ENCODE assay signal across 8 cellular contexts in the genomic region with DNA sequence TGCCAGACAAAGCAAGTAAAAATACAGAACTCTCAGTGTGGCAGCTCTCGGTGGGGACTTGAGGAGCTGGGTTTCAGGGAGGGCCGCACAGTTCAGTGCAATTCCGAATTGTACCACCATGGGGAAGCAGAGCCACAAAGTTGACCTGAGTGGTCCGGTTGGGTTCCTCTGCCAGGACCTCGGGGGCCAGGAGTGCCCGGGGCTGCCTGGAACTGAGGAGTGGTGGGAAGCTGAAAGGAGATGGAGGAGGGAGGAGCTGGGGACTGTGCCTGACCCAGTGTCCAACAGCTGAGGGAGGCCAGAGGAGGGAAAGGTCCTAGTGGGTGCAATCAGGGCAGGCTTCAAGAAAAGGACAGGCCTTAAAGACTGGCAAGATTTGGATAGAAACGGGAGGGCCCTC. TPM values are rescaled to one million over a fixed set of nuclear protein-coding genes. Genes with fewer than 3 reads are reported as not detected.
DNase-seq lines count a peak whose midpoint lies in the region; ATAC-seq and TF ChIP-seq lines count a peak whose summit lies in the region.

No MANE protein-coding gene starts in this region.

- CTCF ChIA-PET in activated B cell treated with CpG ODN at 0.5 μM for 24 hours (lab: Charles Lee): interaction anchor here (0.9 to 2.3 kb wide), 7 partner anchors 8 to 164 kb away, joined by 3 to 15 read pairs (median 3); no protein-coding TSS in a partner anchor

- H3K27me3 ChIP-seq in H9 (ENCODE audit: insufficient read depth, low read length): no peaks in the 10 kb centered on the region

- H3K27ac ChIP-seq in H9 (ENCODE audit: insufficient read length, low read depth, low read length): no peak overlapping the region
- H3K27ac ChIP-seq in substantia nigra (ENCODE audit: low read depth, low read length, poor library complexity, severe bottlenecking): no peak overlapping the region

- no peaks in the 10 kb centered on the region for H3K4me1 ChIP-seq in H9 (ENCODE audit: insufficient read depth, low read length)

- H3K9me3 ChIP-seq in H9 (ENCODE audit: control insufficient read depth, low read depth, low read length): no peaks in the 10 kb centered on the region

- no CpG with 5 or more reads among the region's 7 CpGs for WGBS in H9 (ENCODE audit: extremely low coverage, insufficient read length, low lambda C conversion rate)

- H3K56ac ChIP-seq in H9 (ENCODE audit: insufficient read length, low read depth, low read length): no peak overlapping the region

- H3K9ac ChIP-seq in H9 (ENCODE audit: extremely low read depth, insufficient read length, low read length): no peak overlapping the region

- DNase-seq in DMS53 treated with DMSO at 0.1 percent for 48 hours (lab: John Stamatoyannopoulos, UW; ENCODE audit: unreplicated experiment): peak; percentile 17
- peak; percentile 87 for DNase-seq in H9
- DNase-seq in NCI-H2107 (lab: John Stamatoyannopoulos, UW): peak; percentile 43
- DNase-seq in activated B cell treated with CpG ODN at 0.5 μM for 24 hours: peak; percentile 24
- DNase-seq in endothelial cell (ENCODE audit: low spot score): peak; percentile 86
- DNase-seq in memory B cell (ENCODE audit: low spot score in 2 of 2): peak; percentile 35
- DNase-seq in substantia nigra (lab: John Stamatoyannopoulos, UW): peak in 46 of 49 donors; percentile 3 to 74 (median 52)

- POLR2A ChIA-PET in activated B cell treated with CpG ODN at 0.5 μM for 24 hours (lab: Charles Lee): no interaction called here

- TF ChIP-seq CTCF in H9 (conservative IDR thresholded peaks at IDR 0.05) (peak; percentile 85), activated B cell treated with CpG ODN at 0.5 μM for 24 hours (IDR thresholded peaks at IDR 0.05) (no peak), endothelial cell (IDR thresholded peaks at IDR 0.05; ENCODE audit: unreplicated experiment) (peak; percentile 89)

- H3K36me3 Mint-ChIP-seq in H9 (ENCODE audit: insufficient read depth in 1 of 3, low read depth in 3 of 3) (peaks cover 0 to 2% (median 0%) of the 10 kb centered on the region in 3 experiments; a peak in 1 of 7 replicates), activated B cell treated with CpG ODN at 0.5 μM for 24 hours (ENCODE audit: low read depth) (no peaks in the 10 kb centered on the region), endothelial cell (ENCODE audit: low read depth, unreplicated experiment) (no peaks in the 10 kb centered on the region), memory B cell (no peaks in the 10 kb centered on the region)

- no peak overlapping the region for H2BK12ac ChIP-seq in H9 (ENCODE audit: insufficient read length, low read depth, low read length)

- no peak overlapping the region for H3K4ac ChIP-seq in H9 (ENCODE audit: low read depth, low read length)

- H3K9me3 Mint-ChIP-seq in H9 (peaks cover 2 to 3% of the 10 kb centered on the region in 2 experiments; a peak in 2 of 5 replicates), activated B cell treated with CpG ODN at 0.5 μM for 24 hours (no peaks in the 10 kb centered on the region), endothelial cell (ENCODE audit: unreplicated experiment) (no peaks in the 10 kb centered on the region), memory B cell (no peaks in the 10 kb centered on the region)

- H3K14ac ChIP-seq in H9 (ENCODE audit: insufficient read depth, low read length): no peak overlapping the region

- H3K4me1 Mint-ChIP-seq in H9 (peaks cover 8 to 13% of the 10 kb centered on the region in 2 experiments), activated B cell treated with CpG ODN at 0.5 μM for 24 hours (no peaks in the 10 kb centered on the region), endothelial cell (ENCODE audit: unreplicated experiment) (peaks cover 8% of the 10 kb centered on the region), memory B cell (peaks cover 4% of the 10 kb centered on the region)

- H3K4me3 Mint-ChIP-seq in H9 (peak overlapping the region in 1 of 2 experiments; percentile 40; a peak in 2 of 5 replicates), activated B cell treated with CpG ODN at 0.5 μM for 24 hours (no peak overlapping the region), endothelial cell (ENCODE audit: unreplicated experiment) (no peak overlapping the region), memory B cell (no peak overlapping the region)

- no peak overlapping the region for H2BK5ac ChIP-seq in H9 (ENCODE audit: insufficient read length, low read length)

- H3K79me2 ChIP-seq in H9 (ENCODE audit: insufficient read depth, low read length): no peaks in the 10 kb centered on the region

- H4K20me1 ChIP-seq in H9 (ENCODE audit: control insufficient read depth, insufficient read depth, insufficient read length): no peaks in the 10 kb centered on the region

- H4K91ac ChIP-seq in H9 (ENCODE audit: insufficient read length, low read depth, low read length): no peak overlapping the region

- H3T11ph ChIP-seq in H9 (ENCODE audit: low read length): no peak overlapping the region

- H3K27ac Mint-ChIP-seq in H9 (no peak overlapping the region), activated B cell treated with CpG ODN at 0.5 μM for 24 hours (no peak overlapping the region), endothelial cell (ENCODE audit: unreplicated experiment) (no peak overlapping the region), memory B cell (no peak overlapping the region)

- no peak overlapping the region for H3K4me2 ChIP-seq in H9 (ENCODE audit: insufficient read depth, insufficient read length, low read length)

- no peak overlapping the region for H4K8ac ChIP-seq in H9 (replicated peaks; ENCODE audit: insufficient read length, low read depth, low read length)

- H3K18ac ChIP-seq in H9 (ENCODE audit: insufficient read length, low read depth, low read length): no peak overlapping the region

- no peaks in the 10 kb centered on the region for H3K23me2 ChIP-seq in H9 (ENCODE audit: insufficient read length, low read depth, low read length, poor library complexity, severe bottlenecking)

- intact Hi-C loops in activated B cell treated with CpG ODN at 0.5 μM for 24 hours (cut with micrococcal nuclease): loop anchor here (1.0 kb wide), 1 partner anchor 61 kb away; no protein-coding TSS in a partner anchor

- H2BK20ac ChIP-seq in H9 (ENCODE audit: low read depth, low read length, poor library complexity, severe bottlenecking): no peak overlapping the region

- no peak overlapping the region for H2BK120ac ChIP-seq in H9 (ENCODE audit: low read depth, low read length, poor library complexity, severe bottlenecking)

- ATAC-seq in activated B cell treated with CpG ODN at 0.5 μM for 24 hours (ENCODE audit: low read depth) (peak; percentile 72), memory B cell (ENCODE audit: low read depth) (peak; percentile 78), GM19463 (IDR thresholded peaks at IDR 0.05; ENCODE audit: unreplicated experiment) (no peak)

- H2AFZ ChIP-seq in H9 (ENCODE audit: low read length): no peak overlapping the region

- no peak overlapping the region for H3K23ac ChIP-seq in H9 (ENCODE audit: insufficient read length, low read depth, low read length)

- no peaks in the 10 kb centered on the region for H3K79me1 ChIP-seq in H9 (ENCODE audit: insufficient read depth, low read depth, low read length, poor library complexity, severe bottlenecking)

- no peak overlapping the region for H2BK15ac ChIP-seq in H9 (ENCODE audit: low read depth, low read length)

- H3K27me3 Mint-ChIP-seq in H9 (ENCODE audit: low read depth): peaks cover 33% of the 10 kb centered on the region
- H3K27me3 Mint-ChIP-seq in activated B cell treated with CpG ODN at 0.5 μM for 24 hours: peaks cover 4% of the 10 kb centered on the region
- peaks cover 14% of the 10 kb centered on the region for H3K27me3 Mint-ChIP-seq in endothelial cell (ENCODE audit: unreplicated experiment)
- H3K27me3 Mint-ChIP-seq in memory B cell: peaks cover 15% of the 10 kb centered on the region

- no peak overlapping the region for H2AK5ac ChIP-seq in H9 (ENCODE audit: insufficient read length, low read length)

- H4K5ac ChIP-seq in H9 (ENCODE audit: insufficient read length, low read depth, low read length): no peak overlapping the region

RNA-seq across cellular contexts. Expression of gene TRH, which starts 32.2 kb away (rescaled TPM):
- total RNA-seq in H9 (2021) (not detected in 2 replicates), activated B cell treated with CpG ODN at 0.5 μM for 24 hours (not detected in 2 replicates), endothelial cell (ENCODE audit: unreplicated experiment) (0.49 TPM)

RNA-seq across cellular contexts. Expression of gene TMCC1, which starts 48.8 kb away (rescaled TPM):
- total RNA-seq in H9 (2021) (22.9 and 24.4 TPM in 2 replicates), activated B cell treated with CpG ODN at 0.5 μM for 24 hours (25.8 and 25.9 TPM in 2 replicates), endothelial cell (ENCODE audit: unreplicated experiment) (50.9 TPM)

Comparison
In these comparisons a context has a peak if more than half of its experiments do, and no peak if none do; other contexts are left out.
1. DNase-seq: peak in every context shown above with its lines; median percentile 87 in H9; 86 in endothelial cell; 52 in substantia nigra; 43 in NCI-H2107; 35 in memory B cell; 24 in activated B cell treated with CpG ODN at 0.5 μM for 24 hours; 17 in DMS53 treated with DMSO at 0.1 percent for 48 hours.